ENCODE assay signal across 21 cellular contexts in the genomic region with DNA sequence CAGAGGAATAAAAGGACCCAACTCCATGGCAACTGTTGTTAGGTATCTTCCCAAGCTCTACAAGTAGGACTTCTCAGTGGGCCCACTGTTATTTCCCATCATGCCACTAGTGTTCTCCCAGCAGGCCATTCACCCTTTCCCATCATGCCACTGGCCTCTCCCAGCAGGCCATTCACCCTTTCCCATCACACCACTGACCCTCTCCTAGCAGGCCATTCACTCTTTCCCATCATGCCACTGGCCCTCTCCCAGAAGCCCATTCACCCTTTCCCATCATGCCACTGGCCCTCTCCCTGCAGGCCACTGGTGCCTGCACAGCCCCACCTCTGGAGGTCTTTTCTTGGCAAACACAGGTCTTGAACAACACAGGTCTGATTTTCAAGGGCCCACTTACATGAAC.
"Had no signal": no experiment of that assay in that cellular context is flagged by ENCODE, and none has a peak within 500 bp of the region (broad histone marks: within the 10 kb centered on the region; RNA-seq: fewer than 3 reads in every experiment).

No MANE protein-coding gene starts in this region.

- DNase-seq: activated CD4-positive, alpha-beta T cell treated with anti-CD3 and anti-CD28 coated beads, Interleukin-2, amount 10 ng/mL, durations not matched to agents 24 days and 14 days; activated gamma-delta T cell; effector CD8-positive, alpha-beta T cell; heart left ventricle; kidney; midbrain; ovary; psoas muscle; small intestine; stimulated activated CD4-positive, alpha-beta T cell treated with anti-CD3 and anti-CD28 coated beads, Interleukin-15, amount 100 ng/mL, for 24 hours; stimulated activated CD4-positive, alpha-beta T cell treated with anti-CD3 and anti-CD28 coated beads, Interleukin-2, amount 100 ng/mL, for 48 hours; T-helper 1 cell; T-helper 9 cell; transverse colon had no signal

- ATAC-seq: gastroesophageal sphincter, heart left ventricle, left lobe of liver, psoas muscle, right cardiac atrium had no signal

- H3K4me3 ChIP-seq: esophagus muscularis mucosa, gastroesophageal sphincter, heart left ventricle, lung, ovary, psoas muscle, transverse colon, vagina had no signal

- H3K9me3 ChIP-seq: esophagus muscularis mucosa, gastroesophageal sphincter, heart left ventricle, ovary, psoas muscle, transverse colon, vagina had no signal

- H3K27ac ChIP-seq: esophagus muscularis mucosa, gastroesophageal sphincter, heart left ventricle, ovary, psoas muscle, transverse colon, vagina had no signal

- H3K27me3 ChIP-seq: esophagus muscularis mucosa, gastroesophageal sphincter, heart left ventricle, ovary, transverse colon, vagina had no signal

- FAIRE-seq: endothelial cell of umbilical vein, kidney, small intestine had no signal

- H3K4me1 ChIP-seq: esophagus muscularis mucosa, gastroesophageal sphincter, heart left ventricle, psoas muscle, transverse colon, vagina had no signal

- H3K36me3 ChIP-seq: ovary had no signal
